Comparison of ENCODE assay signal across 25 cellular contexts in genomic region chr5:174636081-174636480, GRCh38.
DNase-seq lines count a peak whose midpoint lies in the region; TF ChIP-seq lines count a peak whose summit lies in the region.
"Had no signal": no experiment of that assay in that cellular context is flagged by ENCODE, and none has a peak within 500 bp of the region (broad histone marks: within the 10 kb centered on the region; RNA-seq: fewer than 3 reads in every experiment).

No MANE protein-coding gene starts in this region.

- no peaks in the 10 kb centered on the region for H3K9me3 Mint-ChIP-seq in Calu3 (ENCODE audit: low read depth, unreplicated experiment)
- H3K9me3 Mint-ChIP-seq: GM23338, H9 had no signal

- H3K79me2 ChIP-seq in MM.1S (ENCODE audit: low read length) = no peaks in the 10 kb centered on the region

- DNase-seq in SIG-M5 treated with dmso at 0.1 percent for 504 hours (lab: John Stamatoyannopoulos, UW; ENCODE audit: unreplicated experiment) = peak; percentile 36
- DNase-seq in SIG-M5 (lab: John Stamatoyannopoulos, UW) = no peak
- peak; percentile 18 for DNase-seq in MM.1S
- peak; percentile 61 for DNase-seq in islet precursor cell
- peak; percentile 21 for DNase-seq in sigmoid colon
- no peak for DNase-seq in NCI-H2081 treated with DMSO at 0.1 percent for 48 hours (lab: John Stamatoyannopoulos, UW)
- no peak for DNase-seq in Calu3
- DNase-seq in GM03348 (ENCODE audit: low spot score) = no peak
- DNase-seq: CD8-positive, alpha-beta memory T cell; DMS153; H9; Kasumi-1; MG63; NCI-H1417; NCI-H1694; NCI-H2029 treated with DMSO at 0.1 percent for 48 hours; NCI-H2227 treated with DMSO at 0.1 percent for 48 hours; NCI-H526 treated with DMSO at 0.1 percent for 48 hours; Peyer's patch had no signal

- TF ChIP-seq POLR2A in sigmoid colon (IDR thresholded peaks at IDR 0.05) = no peak

- H3K36me3 ChIP-seq in MM.1S (replicated peaks; ENCODE audit: insufficient read depth, low read length) (no peaks in the 10 kb centered on the region), sigmoid colon (no peaks in the 10 kb centered on the region)
- H3K36me3 ChIP-seq: MG63, Peyer's patch, SJSA1 had no signal

- no peak overlapping the region for H2AFZ ChIP-seq in MM.1S (ENCODE audit: low read length)
- H2AFZ ChIP-seq: GM23338 had no signal

- H3K4me1 Mint-ChIP-seq in Calu3 (ENCODE audit: low read depth, unreplicated experiment) = no peaks in the 10 kb centered on the region
- H3K4me1 Mint-ChIP-seq: B cell; CD14-positive monocyte; CD8-positive, alpha-beta memory T cell had no signal

- no peaks in the 10 kb centered on the region for H3F3A ChIP-seq in MM.1S (ENCODE audit: insufficient read depth, low read length)

- no peak for TF ChIP-seq EP300 in sigmoid colon (IDR thresholded peaks at IDR 0.05)

- H3K27me3 Mint-ChIP-seq in Calu3 (ENCODE audit: unreplicated experiment) = no peaks in the 10 kb centered on the region
- H3K27me3 Mint-ChIP-seq: B cell; CD8-positive, alpha-beta memory T cell had no signal

- no peak overlapping the region for H3K4me2 ChIP-seq in MM.1S (ENCODE audit: low read depth, low read length)
- H3K4me2 ChIP-seq: GM23338 had no signal

- no peaks in the 10 kb centered on the region for H4K20me1 ChIP-seq in MM.1S (ENCODE audit: insufficient read depth, low read length)

- no peak overlapping the region for H3K4me3 Mint-ChIP-seq in Calu3 (ENCODE audit: low read depth, unreplicated experiment)
- H3K4me3 Mint-ChIP-seq: B cell; CD14-positive monocyte; CD8-positive, alpha-beta memory T cell; GM23338; H9 had no signal

- H3K9me3 ChIP-seq in MM.1S (replicated peaks; ENCODE audit: insufficient read depth, low read length) = no peaks in the 10 kb centered on the region
- H3K9me3 ChIP-seq in sigmoid colon = no peaks in the 10 kb centered on the region
- H3K9me3 ChIP-seq: MG63, Peyer's patch had no signal

- H3K4me1 ChIP-seq in MM.1S (ENCODE audit: low read length) (0 out of 2 replicates have a peak, but pooled peaks cover 4% of the 10 kb centered on the region), sigmoid colon (no peaks in the 10 kb centered on the region)
- H3K4me1 ChIP-seq: Peyer's patch, SJSA1 had no signal

- TF ChIP-seq CTCF in MM.1S (IDR thresholded peaks at IDR 0.05; ENCODE audit: low read length) (no peak), sigmoid colon (IDR thresholded peaks at IDR 0.05) (no peak), Calu3 (IDR thresholded peaks at IDR 0.05; ENCODE audit: unreplicated experiment) (no peak)

- H3K27me3 ChIP-seq in MM.1S (replicated peaks; ENCODE audit: insufficient read depth, low read length) (no peaks in the 10 kb centered on the region), sigmoid colon (no peaks in the 10 kb centered on the region)
- H3K27me3 ChIP-seq: MG63, Peyer's patch, SJSA1 had no signal

- no peaks in the 10 kb centered on the region for H3K9me2 ChIP-seq in MM.1S (replicated peaks; ENCODE audit: insufficient read depth, low read length)

- CTCF ChIA-PET in Calu3 (lab: Charles Lee) = interaction anchor here (0.6 to 1.3 kb wide), 4 partner anchors 9 to 217 kb away, joined by 3 to 4 read pairs (median 4); no protein-coding TSS in a partner anchor

- no peak overlapping the region for H3K9ac ChIP-seq in MM.1S (ENCODE audit: low read length)

- H3K27ac ChIP-seq in MM.1S (ENCODE audit: low read length) = no peak overlapping the region
- H3K27ac ChIP-seq in sigmoid colon = no peak overlapping the region
- H3K27ac ChIP-seq: 22Rv1, Peyer's patch, SJSA1 had no signal

- no TSS peak for BruUV-seq in Calu3 (replicated peaks; lab: Mats Ljungman, UMichigan)

- H3K36me3 Mint-ChIP-seq in Calu3 (ENCODE audit: insufficient read depth, unreplicated experiment) = no peaks in the 10 kb centered on the region
- H3K36me3 Mint-ChIP-seq: CD14-positive monocyte; CD8-positive, alpha-beta memory T cell had no signal

- H3K4me3 ChIP-seq in MM.1S (ENCODE audit: low read length) (no peak overlapping the region), sigmoid colon (no peak overlapping the region)
- H3K4me3 ChIP-seq: GM23338, K562, MG63, Peyer's patch, SJSA1 had no signal

- H3K27ac Mint-ChIP-seq in Calu3 (ENCODE audit: unreplicated experiment) = no peak overlapping the region
- H3K27ac Mint-ChIP-seq: B cell; CD14-positive monocyte; CD8-positive, alpha-beta memory T cell; GM23338; H9 had no signal

- intact Hi-C loops in sigmoid colon (cut with DNase I) (no loop called here), Calu3 (cut with micrococcal nuclease; ENCODE audit: unreplicated experiment) (no loop called here)

- 50 to 64% methylated on average over 6 of the region's 6 CpGs for WGBS in sigmoid colon, 2 donors

Comparison
In these comparisons a context has a peak if more than half of its experiments do, and no peak if none do; other contexts are left out.
1. DNase-seq: peak in SIG-M5 treated with dmso at 0.1 percent for 504 hours (single experiment), MM.1S (single experiment), islet precursor cell (single experiment) and sigmoid colon (single experiment); none in SIG-M5 (single experiment), NCI-H2081 treated with DMSO at 0.1 percent for 48 hours (single experiment), Calu3 (single experiment) and GM03348 (single experiment).